2 cellular contexts compared by ENCODE assay signal in the genomic region with DNA sequence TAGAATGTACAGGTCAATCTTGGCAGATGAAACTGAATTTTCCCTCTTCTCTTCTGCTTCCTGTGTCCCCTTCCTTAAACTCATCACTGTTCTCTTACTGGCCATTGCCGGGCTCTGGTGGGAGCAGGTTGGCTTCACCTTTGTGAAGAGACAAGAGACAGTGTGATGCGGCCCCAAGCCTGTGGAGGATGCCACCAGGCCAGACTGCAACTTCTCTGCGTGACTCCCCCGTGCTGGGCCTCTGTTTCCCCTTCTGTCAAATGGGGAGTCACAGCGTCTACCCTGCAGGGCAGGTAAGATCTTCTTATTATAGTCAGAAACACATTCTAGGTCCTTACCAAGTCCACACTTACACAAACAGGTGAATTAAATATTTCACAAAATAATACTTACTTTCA.
TF ChIP-seq lines count a peak whose summit lies in the region.

No MANE protein-coding gene starts in this region.

TF ChIP-seq in GM23338, 12 proteins besides CTCF, POLR2A, EP300 and RAD21 (continued from another document):
- TF ChIP-seq, protein P1, sequence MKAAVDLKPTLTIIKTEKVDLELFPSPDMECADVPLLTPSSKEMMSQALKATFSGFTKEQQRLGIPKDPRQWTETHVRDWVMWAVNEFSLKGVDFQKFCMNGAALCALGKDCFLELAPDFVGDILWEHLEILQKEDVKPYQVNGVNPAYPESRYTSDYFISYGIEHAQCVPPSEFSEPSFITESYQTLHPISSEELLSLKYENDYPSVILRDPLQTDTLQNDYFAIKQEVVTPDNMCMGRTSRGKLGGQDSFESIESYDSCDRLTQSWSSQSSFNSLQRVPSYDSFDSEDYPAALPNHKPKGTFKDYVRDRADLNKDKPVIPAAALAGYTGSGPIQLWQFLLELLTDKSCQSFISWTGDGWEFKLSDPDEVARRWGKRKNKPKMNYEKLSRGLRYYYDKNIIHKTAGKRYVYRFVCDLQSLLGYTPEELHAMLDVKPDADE (IDR thresholded peaks at IDR 0.05) = no peak
- TF ChIP-seq, protein P2, sequence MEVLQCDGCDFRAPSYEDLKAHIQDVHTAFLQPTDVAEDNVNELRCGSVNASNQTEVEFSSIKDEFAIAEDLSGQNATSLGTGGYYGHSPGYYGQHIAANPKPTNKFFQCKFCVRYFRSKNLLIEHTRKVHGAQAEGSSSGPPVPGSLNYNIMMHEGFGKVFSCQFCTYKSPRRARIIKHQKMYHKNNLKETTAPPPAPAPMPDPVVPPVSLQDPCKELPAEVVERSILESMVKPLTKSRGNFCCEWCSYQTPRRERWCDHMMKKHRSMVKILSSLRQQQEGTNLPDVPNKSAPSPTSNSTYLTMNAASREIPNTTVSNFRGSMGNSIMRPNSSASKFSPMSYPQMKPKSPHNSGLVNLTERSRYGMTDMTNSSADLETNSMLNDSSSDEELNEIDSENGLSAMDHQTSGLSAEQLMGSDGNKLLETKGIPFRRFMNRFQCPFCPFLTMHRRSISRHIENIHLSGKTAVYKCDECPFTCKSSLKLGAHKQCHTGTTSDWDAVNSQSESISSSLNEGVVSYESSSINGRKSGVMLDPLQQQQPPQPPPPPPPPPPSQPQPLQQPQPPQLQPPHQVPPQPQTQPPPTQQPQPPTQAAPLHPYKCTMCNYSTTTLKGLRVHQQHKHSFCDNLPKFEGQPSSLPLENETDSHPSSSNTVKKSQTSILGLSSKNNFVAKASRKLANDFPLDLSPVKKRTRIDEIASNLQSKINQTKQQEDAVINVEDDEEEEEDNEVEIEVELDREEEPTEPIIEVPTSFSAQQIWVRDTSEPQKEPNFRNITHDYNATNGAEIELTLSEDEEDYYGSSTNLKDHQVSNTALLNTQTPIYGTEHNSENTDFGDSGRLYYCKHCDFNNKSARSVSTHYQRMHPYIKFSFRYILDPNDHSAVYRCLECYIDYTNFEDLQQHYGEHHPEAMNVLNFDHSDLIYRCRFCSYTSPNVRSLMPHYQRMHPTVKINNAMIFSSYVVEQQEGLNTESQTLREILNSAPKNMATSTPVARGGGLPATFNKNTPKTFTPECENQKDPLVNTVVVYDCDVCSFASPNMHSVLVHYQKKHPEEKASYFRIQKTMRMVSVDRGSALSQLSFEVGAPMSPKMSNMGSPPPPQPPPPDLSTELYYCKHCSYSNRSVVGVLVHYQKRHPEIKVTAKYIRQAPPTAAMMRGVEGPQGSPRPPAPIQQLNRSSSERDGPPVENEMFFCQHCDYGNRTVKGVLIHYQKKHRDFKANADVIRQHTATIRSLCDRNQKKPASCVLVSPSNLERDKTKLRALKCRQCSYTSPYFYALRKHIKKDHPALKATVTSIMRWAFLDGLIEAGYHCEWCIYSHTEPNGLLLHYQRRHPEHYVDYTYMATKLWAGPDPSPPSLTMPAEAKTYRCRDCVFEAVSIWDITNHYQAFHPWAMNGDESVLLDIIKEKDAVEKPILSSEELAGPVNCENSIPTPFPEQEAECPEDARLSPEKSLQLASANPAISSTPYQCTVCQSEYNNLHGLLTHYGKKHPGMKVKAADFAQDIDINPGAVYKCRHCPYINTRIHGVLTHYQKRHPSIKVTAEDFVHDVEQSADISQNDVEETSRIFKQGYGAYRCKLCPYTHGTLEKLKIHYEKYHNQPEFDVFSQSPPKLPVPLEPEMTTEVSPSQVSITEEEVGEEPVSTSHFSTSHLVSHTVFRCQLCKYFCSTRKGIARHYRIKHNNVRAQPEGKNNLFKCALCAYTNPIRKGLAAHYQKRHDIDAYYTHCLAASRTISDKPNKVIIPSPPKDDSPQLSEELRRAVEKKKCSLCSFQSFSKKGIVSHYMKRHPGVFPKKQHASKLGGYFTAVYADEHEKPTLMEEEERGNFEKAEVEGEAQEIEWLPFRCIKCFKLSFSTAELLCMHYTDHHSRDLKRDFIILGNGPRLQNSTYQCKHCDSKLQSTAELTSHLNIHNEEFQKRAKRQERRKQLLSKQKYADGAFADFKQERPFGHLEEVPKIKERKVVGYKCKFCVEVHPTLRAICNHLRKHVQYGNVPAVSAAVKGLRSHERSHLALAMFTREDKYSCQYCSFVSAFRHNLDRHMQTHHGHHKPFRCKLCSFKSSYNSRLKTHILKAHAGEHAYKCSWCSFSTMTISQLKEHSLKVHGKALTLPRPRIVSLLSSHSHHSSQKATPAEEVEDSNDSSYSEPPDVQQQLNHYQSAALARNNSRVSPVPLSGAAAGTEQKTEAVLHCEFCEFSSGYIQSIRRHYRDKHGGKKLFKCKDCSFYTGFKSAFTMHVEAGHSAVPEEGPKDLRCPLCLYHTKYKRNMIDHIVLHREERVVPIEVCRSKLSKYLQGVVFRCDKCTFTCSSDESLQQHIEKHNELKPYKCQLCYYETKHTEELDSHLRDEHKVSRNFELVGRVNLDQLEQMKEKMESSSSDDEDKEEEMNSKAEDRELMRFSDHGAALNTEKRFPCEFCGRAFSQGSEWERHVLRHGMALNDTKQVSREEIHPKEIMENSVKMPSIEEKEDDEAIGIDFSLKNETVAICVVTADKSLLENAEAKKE (CRISPR knock-in tag; IDR thresholded peaks at IDR 0.05) = no peak
- TF ChIP-seq EZH2 (IDR thresholded peaks at IDR 0.05; ENCODE audit: low read depth, unreplicated experiment) (no peak), JUNB (IDR thresholded peaks at IDR 0.05; ENCODE audit: unreplicated experiment) (no peak), NANOG (IDR thresholded peaks at IDR 0.05; ENCODE audit: borderline replicate concordance) (no peak), ZNF114 (CRISPR knock-in tag; IDR thresholded peaks at IDR 0.05) (no peak), STAT1 (IDR thresholded peaks at IDR 0.05; ENCODE audit: unreplicated experiment) (no peak), ZNF331 (CRISPR knock-in tag; IDR thresholded peaks at IDR 0.05; ENCODE audit: low read depth) (no peak), EZH2phosphoT487 (IDR thresholded peaks at IDR 0.05; ENCODE audit: unreplicated experiment) (no peak)
- TF ChIP-seq, protein P3, sequence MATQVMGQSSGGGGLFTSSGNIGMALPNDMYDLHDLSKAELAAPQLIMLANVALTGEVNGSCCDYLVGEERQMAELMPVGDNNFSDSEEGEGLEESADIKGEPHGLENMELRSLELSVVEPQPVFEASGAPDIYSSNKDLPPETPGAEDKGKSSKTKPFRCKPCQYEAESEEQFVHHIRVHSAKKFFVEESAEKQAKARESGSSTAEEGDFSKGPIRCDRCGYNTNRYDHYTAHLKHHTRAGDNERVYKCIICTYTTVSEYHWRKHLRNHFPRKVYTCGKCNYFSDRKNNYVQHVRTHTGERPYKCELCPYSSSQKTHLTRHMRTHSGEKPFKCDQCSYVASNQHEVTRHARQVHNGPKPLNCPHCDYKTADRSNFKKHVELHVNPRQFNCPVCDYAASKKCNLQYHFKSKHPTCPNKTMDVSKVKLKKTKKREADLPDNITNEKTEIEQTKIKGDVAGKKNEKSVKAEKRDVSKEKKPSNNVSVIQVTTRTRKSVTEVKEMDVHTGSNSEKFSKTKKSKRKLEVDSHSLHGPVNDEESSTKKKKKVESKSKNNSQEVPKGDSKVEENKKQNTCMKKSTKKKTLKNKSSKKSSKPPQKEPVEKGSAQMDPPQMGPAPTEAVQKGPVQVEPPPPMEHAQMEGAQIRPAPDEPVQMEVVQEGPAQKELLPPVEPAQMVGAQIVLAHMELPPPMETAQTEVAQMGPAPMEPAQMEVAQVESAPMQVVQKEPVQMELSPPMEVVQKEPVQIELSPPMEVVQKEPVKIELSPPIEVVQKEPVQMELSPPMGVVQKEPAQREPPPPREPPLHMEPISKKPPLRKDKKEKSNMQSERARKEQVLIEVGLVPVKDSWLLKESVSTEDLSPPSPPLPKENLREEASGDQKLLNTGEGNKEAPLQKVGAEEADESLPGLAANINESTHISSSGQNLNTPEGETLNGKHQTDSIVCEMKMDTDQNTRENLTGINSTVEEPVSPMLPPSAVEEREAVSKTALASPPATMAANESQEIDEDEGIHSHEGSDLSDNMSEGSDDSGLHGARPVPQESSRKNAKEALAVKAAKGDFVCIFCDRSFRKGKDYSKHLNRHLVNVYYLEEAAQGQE (IDR thresholded peaks at IDR 0.05; ENCODE audit: unreplicated experiment) = no peak

TF ChIP-seq in HEK293T, 16 proteins besides CTCF, POLR2A, EP300 and RAD21 (continued from another document):
- no peak for TF ChIP-seq LEF1 (IDR thresholded peaks at IDR 0.05; ENCODE audit: borderline replicate concordance)
- no peak for TF ChIP-seq ZNF384 (IDR thresholded peaks at IDR 0.05)
- no peak for TF ChIP-seq HDGF (IDR thresholded peaks at IDR 0.05; ENCODE audit: borderline replicate concordance)
- TF ChIP-seq SP1 (IDR thresholded peaks at IDR 0.05) = no peak
TF ChIP-seq in HEK293T: peak in this region for 0.
